8 cellular contexts compared by ENCODE assay signal in genomic region chr6:36912583-36912982, GRCh38. TPM values are rescaled to one million over a fixed set of nuclear protein-coding genes. Genes with fewer than 3 reads are reported as not detected.
A peak's percentile ranks its signal among the peaks of the same experiment; 100 is the strongest.
DNase-seq lines count a peak whose midpoint lies in the region; ATAC-seq and TF ChIP-seq lines count a peak whose summit lies in the region.
"Had no signal": no experiment of that assay in that cellular context is flagged by ENCODE, and none has a peak within 500 bp of the region (broad histone marks: within the 10 kb centered on the region; RNA-seq: fewer than 3 reads in every experiment).

No MANE protein-coding gene starts in this region.

- DNase-seq in chondrocyte (ENCODE audit: low spot score) (no peak), NCI-H446 treated with DMSO at 0.1 percent for 48 hours (lab: John Stamatoyannopoulos, UW) (no peak), hippocampal formation (lab: John Stamatoyannopoulos, UW) (no peak)
- DNase-seq in stimulated activated CD4-positive, alpha-beta T cell treated with anti-CD3 and anti-CD28 coated beads, Interleukin-2, amount 100 ng/mL, for 24 hours: peak; percentile 57

- no peaks in the 10 kb centered on the region for H3K27me3 Mint-ChIP-seq in chondrocyte (ENCODE audit: low read depth)

- H3K4me1 Mint-ChIP-seq in chondrocyte (ENCODE audit: low read depth): peaks cover 67% of the 10 kb centered on the region

- 0 out of 2 replicates have a peak, but pooled peaks have one; percentile 11 for TF ChIP-seq CTCF in VCaP (conservative IDR thresholded peaks at IDR 0.05)
- no peak for TF ChIP-seq CTCF in chondrocyte (IDR thresholded peaks at IDR 0.05)

- peaks cover 20% of the 10 kb centered on the region for H3K36me3 Mint-ChIP-seq in chondrocyte (ENCODE audit: low read depth)

- H3K4me3 Mint-ChIP-seq in chondrocyte (ENCODE audit: unreplicated experiment): no peak overlapping the region

- H3K27ac Mint-ChIP-seq in chondrocyte (ENCODE audit: unreplicated experiment): peak overlapping the region; percentile 68

- peak overlapping the region; percentile 81 for H3K27ac ChIP-seq in VCaP

- H3K9me3 Mint-ChIP-seq in chondrocyte (ENCODE audit: low read depth): no peaks in the 10 kb centered on the region

- ATAC-seq in GM19025 (IDR thresholded peaks at IDR 0.05; ENCODE audit: low read depth, unreplicated experiment) (peak; percentile 78), HG03095 (IDR thresholded peaks at IDR 0.05; ENCODE audit: unreplicated experiment) (peak; percentile 85)

RNA-seq across cellular contexts. Expression of gene C6orf89, which starts 26.8 kb away (rescaled TPM):
- 56.1 to 76.9 TPM (median 57.4 TPM) in 3 replicates for total RNA-seq in chondrocyte

RNA-seq across cellular contexts. Expression of gene PPIL1, which starts 38.0 kb away (rescaled TPM):
- total RNA-seq in chondrocyte: 25.0 to 33.5 TPM (median 25.6 TPM) in 3 replicates

RNA-seq across cellular contexts. Expression of gene PI16, which starts 42.0 kb away (rescaled TPM):
- 0.15 TPM in 1 of 3 replicates, not detected in the others for total RNA-seq in chondrocyte
- total RNA-seq: epithelial cell of proximal tubule had no signal

Comparison
In these comparisons a context has a peak if more than half of its experiments do, and no peak if none do; other contexts are left out.
1. DNase-seq: peak in stimulated activated CD4-positive, alpha-beta T cell treated with anti-CD3 and anti-CD28 coated beads, Interleukin-2, amount 100 ng/mL, for 24 hours (2 of 2); none in chondrocyte (single experiment), NCI-H446 treated with DMSO at 0.1 percent for 48 hours (single experiment) and hippocampal formation (0 of 2).